ENCODE assay signal across 1 cellular context in genomic region chr6:158023597-158023939, GRCh38.
TF ChIP-seq lines count a peak whose summit lies in the region.

No MANE protein-coding gene starts in this region.

TF ChIP-seq in HepG2, 621 proteins besides CTCF, POLR2A, EP300 and RAD21 (continued from another document and continues in another):
- peak; percentile 65 for TF ChIP-seq FOXP4 (CRISPR knock-in tag; IDR thresholded peaks at IDR 0.05)
- TF ChIP-seq ZNF20 (CRISPR knock-in tag; IDR thresholded peaks at IDR 0.05) = no peak
- no peak for TF ChIP-seq JUNB (CRISPR knock-in tag; IDR thresholded peaks at IDR 0.05; ENCODE audit: borderline replicate concordance)
- TF ChIP-seq ATM (IDR thresholded peaks at IDR 0.05; ENCODE audit: borderline replicate concordance) = no peak
- 0 out of 2 replicates have a peak, but pooled peaks have one; percentile 8 for TF ChIP-seq YEATS2 (CRISPR knock-in tag; IDR thresholded peaks at IDR 0.05; ENCODE audit: borderline replicate concordance)
- no peak for TF ChIP-seq TP53 (CRISPR knock-in tag; conservative IDR thresholded peaks at IDR 0.05)
- TF ChIP-seq ZNF615 (CRISPR knock-in tag; IDR thresholded peaks at IDR 0.05; ENCODE audit: borderline replicate concordance) = no peak
- TF ChIP-seq DZIP1 (CRISPR knock-in tag; IDR thresholded peaks at IDR 0.05) = no peak
- no peak for TF ChIP-seq ZNF138 (CRISPR knock-in tag; IDR thresholded peaks at IDR 0.05; ENCODE audit: low read depth)
- 0 out of 2 replicates have a peak, but pooled peaks have one; percentile 22 for TF ChIP-seq POLR2G (IDR thresholded peaks at IDR 0.05; ENCODE audit: low read depth, low read length)
- TF ChIP-seq ZNF547 (CRISPR knock-in tag; IDR thresholded peaks at IDR 0.05) = no peak
- no peak for TF ChIP-seq SKIL (CRISPR knock-in tag; IDR thresholded peaks at IDR 0.05; ENCODE audit: borderline replicate concordance)
- TF ChIP-seq CAMTA2 (CRISPR knock-in tag; IDR thresholded peaks at IDR 0.05; ENCODE audit: borderline replicate concordance) = no peak
- no peak for TF ChIP-seq ZNF776 (CRISPR knock-in tag; IDR thresholded peaks at IDR 0.05)
- no peak for TF ChIP-seq SP4 (CRISPR knock-in tag; IDR thresholded peaks at IDR 0.05)
- no peak for TF ChIP-seq PRMT3 (CRISPR knock-in tag; IDR thresholded peaks at IDR 0.05; ENCODE audit: borderline replicate concordance, low read depth)
- TF ChIP-seq ZKSCAN8 (CRISPR knock-in tag; IDR thresholded peaks at IDR 0.05; ENCODE audit: borderline replicate concordance) = no peak
- no peak for TF ChIP-seq ELF4 (CRISPR knock-in tag; IDR thresholded peaks at IDR 0.05; ENCODE audit: borderline replicate concordance)
- TF ChIP-seq HDAC2 (CRISPR knock-in tag; IDR thresholded peaks at IDR 0.05) = 0 out of 2 replicates have a peak, but pooled peaks have one; percentile 27
- TF ChIP-seq ZBTB44 (CRISPR knock-in tag; IDR thresholded peaks at IDR 0.05) = no peak
- no peak for TF ChIP-seq ARNTL (CRISPR knock-in tag; IDR thresholded peaks at IDR 0.05)
- no peak for TF ChIP-seq ZNF44 (CRISPR knock-in tag; IDR thresholded peaks at IDR 0.05)
- TF ChIP-seq ZNF264 (CRISPR knock-in tag; IDR thresholded peaks at IDR 0.05) = no peak
- no peak for TF ChIP-seq HNF4G (IDR thresholded peaks at IDR 0.05; ENCODE audit: borderline replicate concordance, low read depth, low read length)
- TF ChIP-seq HNF4G (CRISPR knock-in tag; IDR thresholded peaks at IDR 0.05; ENCODE audit: borderline replicate concordance, low read depth) = no peak
- no peak for TF ChIP-seq GPBP1L1 (CRISPR knock-in tag; IDR thresholded peaks at IDR 0.05)
- TF ChIP-seq KLF13 (CRISPR knock-in tag; IDR thresholded peaks at IDR 0.05) = no peak
- TF ChIP-seq ZBTB49 (CRISPR knock-in tag; IDR thresholded peaks at IDR 0.05; ENCODE audit: borderline replicate concordance) = no peak
- TF ChIP-seq MLXIP (CRISPR knock-in tag; IDR thresholded peaks at IDR 0.05; ENCODE audit: borderline replicate concordance) = no peak
- TF ChIP-seq CEBPB (IDR thresholded peaks at IDR 0.05; ENCODE audit: borderline replicate concordance, low read depth, low read length) = no peak
- peak; percentile 68 for TF ChIP-seq SAP130 (CRISPR knock-in tag; IDR thresholded peaks at IDR 0.05; ENCODE audit: low read depth)
- TF ChIP-seq ZNF17 (CRISPR knock-in tag; IDR thresholded peaks at IDR 0.05) = no peak
- no peak for TF ChIP-seq CREB1 (IDR thresholded peaks at IDR 0.05)
- no peak for TF ChIP-seq CREB1 (CRISPR knock-in tag; IDR thresholded peaks at IDR 0.05)
- TF ChIP-seq ZNF160 (CRISPR knock-in tag; IDR thresholded peaks at IDR 0.05) = no peak
- TF ChIP-seq ZNF660 (CRISPR knock-in tag; IDR thresholded peaks at IDR 0.05; ENCODE audit: borderline replicate concordance, low read depth) = no peak
- TF ChIP-seq SPEN (CRISPR knock-in tag; IDR thresholded peaks at IDR 0.05; ENCODE audit: low read depth) = no peak
- TF ChIP-seq ZFX (CRISPR knock-in tag; IDR thresholded peaks at IDR 0.05; ENCODE audit: low read depth) = peak; percentile 52
- no peak for TF ChIP-seq MED13 (CRISPR knock-in tag; IDR thresholded peaks at IDR 0.05)
- no peak for TF ChIP-seq CHD4 (IDR thresholded peaks at IDR 0.05; ENCODE audit: borderline replicate concordance, low read length)
- TF ChIP-seq ATF1 (CRISPR knock-in tag; IDR thresholded peaks at IDR 0.05) = no peak
- TF ChIP-seq ZNF30 (CRISPR knock-in tag; IDR thresholded peaks at IDR 0.05) = no peak
- no peak for TF ChIP-seq ZNF260 (CRISPR knock-in tag; IDR thresholded peaks at IDR 0.05; ENCODE audit: borderline replicate concordance, low read depth)
- no peak for TF ChIP-seq CENPX (CRISPR knock-in tag; IDR thresholded peaks at IDR 0.05)
- TF ChIP-seq ATF4 (CRISPR knock-in tag; IDR thresholded peaks at IDR 0.05) = 0 out of 4 replicates have a peak, but pooled peaks of 1 of the 2 experiments have one; percentile 28
- no peak for TF ChIP-seq ZSCAN21 (CRISPR knock-in tag; IDR thresholded peaks at IDR 0.05; ENCODE audit: borderline replicate concordance)
- TF ChIP-seq ZSCAN30 (CRISPR knock-in tag; IDR thresholded peaks at IDR 0.05) = no peak
- TF ChIP-seq KDM4B (CRISPR knock-in tag; IDR thresholded peaks at IDR 0.05) = no peak
- TF ChIP-seq ZIK1 (CRISPR knock-in tag; IDR thresholded peaks at IDR 0.05; ENCODE audit: borderline replicate concordance, low read depth) = no peak
- no peak for TF ChIP-seq ZNF546 (CRISPR knock-in tag; conservative IDR thresholded peaks at IDR 0.05)
- TF ChIP-seq PCBP1 (IDR thresholded peaks at IDR 0.05; ENCODE audit: borderline replicate concordance, low read depth, low read length) = no peak
- no peak for TF ChIP-seq ZNF552 (CRISPR knock-in tag; IDR thresholded peaks at IDR 0.05; ENCODE audit: borderline replicate concordance)
- no peak for TF ChIP-seq THRA (CRISPR knock-in tag; IDR thresholded peaks at IDR 0.05; ENCODE audit: borderline replicate concordance)
- TF ChIP-seq CCDC6 (CRISPR knock-in tag; IDR thresholded peaks at IDR 0.05) = 0 out of 2 replicates have a peak, but pooled peaks have one; percentile 47
- TF ChIP-seq KLF12 (CRISPR knock-in tag; IDR thresholded peaks at IDR 0.05; ENCODE audit: borderline replicate concordance) = no peak
